15 cellular contexts compared by ENCODE assay signal in genomic region chr12:97940105-97940504, GRCh38.
DNase-seq lines count a peak whose midpoint lies in the region; ATAC-seq, FAIRE-seq and TF ChIP-seq lines count a peak whose summit lies in the region.
"Had no signal": no experiment of that assay in that cellular context is flagged by ENCODE, and none has a peak within 500 bp of the region (broad histone marks: within the 10 kb centered on the region; RNA-seq: fewer than 3 reads in every experiment).

No MANE protein-coding gene starts in this region.

- no peak overlapping the region for H3K23ac ChIP-seq in IMR-90 (ENCODE audit: low read depth, low read length)

- DNase-seq in Calu3 (no peak), IMR-90 (no peak), type B pancreatic cell (ENCODE audit: extremely low spot score, unreplicated experiment) (no peak), amygdala (lab: John Stamatoyannopoulos, UW) (no peak), pancreas (no peak)
- DNase-seq: AML-193; CD8-positive, alpha-beta memory T cell; DMS 273 treated with DMSO at 0.1 percent for 48 hours; GOT3 had no signal

- H2BK15ac ChIP-seq in IMR-90 (ENCODE audit: low read depth, low read length), result no peak overlapping the region

- H3K4ac ChIP-seq in IMR-90 (ENCODE audit: low read depth, low read length), result no peak overlapping the region

- H3K4me3 Mint-ChIP-seq in Calu3 (ENCODE audit: low read depth, unreplicated experiment), result no peak overlapping the region
- no peak overlapping the region for H3K4me3 Mint-ChIP-seq in type B pancreatic cell
- H3K4me3 Mint-ChIP-seq: CD8-positive, alpha-beta memory T cell had no signal

- no peak overlapping the region for H4K5ac ChIP-seq in IMR-90 (ENCODE audit: low read depth, low read length)

- no peak for TF ChIP-seq POLR2A in IMR-90 (IDR thresholded peaks at IDR 0.05; ENCODE audit: low read depth, low read length)
- TF ChIP-seq POLR2A in gastroesophageal sphincter (IDR thresholded peaks at IDR 0.05), result no peak

- no peak overlapping the region for H4K91ac ChIP-seq in IMR-90 (ENCODE audit: insufficient read depth, low read depth, low read length)

- H3K4me1 ChIP-seq in IMR-90 (ENCODE audit: control insufficient read depth, insufficient read depth, low read length), result no peaks in the 10 kb centered on the region
- peaks cover 3 to 36% (median 7%) of the 10 kb centered on the region in 3 donors for H3K4me1 ChIP-seq in gastroesophageal sphincter
- peaks cover 27% of the 10 kb centered on the region for H3K4me1 ChIP-seq in skeletal muscle satellite cell (ENCODE audit: control insufficient read depth, insufficient read depth, low read length)
- H3K4me1 ChIP-seq in pancreas, result no peaks in the 10 kb centered on the region
- H3K4me1 ChIP-seq: BLaER1, HAP-1 had no signal

- H3K27me3 Mint-ChIP-seq in Calu3 (ENCODE audit: unreplicated experiment) (no peaks in the 10 kb centered on the region), type B pancreatic cell (peaks cover 7% of the 10 kb centered on the region)

- H2AFZ ChIP-seq in IMR-90 (replicated peaks; ENCODE audit: low read length, poor library complexity), result no peak overlapping the region

- no peaks in the 10 kb centered on the region for H4K20me1 ChIP-seq in IMR-90 (ENCODE audit: insufficient read depth, low read length)
- H4K20me1 ChIP-seq: BLaER1 had no signal

- H3K36me3 Mint-ChIP-seq in Calu3 (ENCODE audit: insufficient read depth, unreplicated experiment), result peaks cover 13% of the 10 kb centered on the region
- no peaks in the 10 kb centered on the region for H3K36me3 Mint-ChIP-seq in type B pancreatic cell
- H3K36me3 Mint-ChIP-seq: CD8-positive, alpha-beta memory T cell had no signal

- H3K36me3 ChIP-seq in IMR-90 (ENCODE audit: control insufficient read depth, insufficient read depth, low read length) (no peaks in the 10 kb centered on the region), gastroesophageal sphincter (no peaks in the 10 kb centered on the region), skeletal muscle satellite cell (ENCODE audit: insufficient read depth, low read length) (no peaks in the 10 kb centered on the region), pancreas (no peaks in the 10 kb centered on the region)
- H3K36me3 ChIP-seq: BLaER1, HAP-1 had no signal

- no peaks in the 10 kb centered on the region for H3K9me1 ChIP-seq in IMR-90 (ENCODE audit: insufficient read depth, low read length)

- peaks cover 6% of the 10 kb centered on the region for H3K9me3 ChIP-seq in IMR-90 (ENCODE audit: control insufficient read depth, insufficient read depth, low read length)
- H3K9me3 ChIP-seq in gastroesophageal sphincter, result no peaks in the 10 kb centered on the region
- no peaks in the 10 kb centered on the region for H3K9me3 ChIP-seq in skeletal muscle satellite cell (replicated peaks; ENCODE audit: low read length)
- no peaks in the 10 kb centered on the region for H3K9me3 ChIP-seq in pancreas
- H3K9me3 ChIP-seq: BLaER1, HAP-1 had no signal

- no peak for TF ChIP-seq RAD21 in IMR-90 (IDR thresholded peaks at IDR 0.05; ENCODE audit: low read length)

- H2BK5ac ChIP-seq in IMR-90 (ENCODE audit: low read depth, low read length, poor library complexity, severe bottlenecking), result no peak overlapping the region

- WGBS in IMR-90 (ENCODE audit: extremely low coverage in 2 of 2, insufficient read length in 1 of 2), 2 experiments, result no CpG with 5 or more reads among the region's 1 CpG
- WGBS in gastroesophageal sphincter (ENCODE audit: low coverage in 1 of 2), 2 donors, result 20 to 33% methylated on average over 1 of the region's 1 CpG
- WGBS in pancreas, 2 donors, result 62 to 64% methylated on average over 1 of the region's 1 CpG

- dilution Hi-C loops in IMR-90 (cut with HindIII; ENCODE audit: low sequenced_read_pairs, unreplicated experiment), result no loop called here

- FAIRE-seq in pancreas (lab: Jason Lieb, UNC), result no peak
- FAIRE-seq: GM18507, K562 had no signal

- H3K9ac ChIP-seq in IMR-90 (ENCODE audit: low read depth, low read length) (no peak overlapping the region), skeletal muscle satellite cell (ENCODE audit: low read depth, low read length) (peak overlapping the region; percentile 2)
- H3K9ac ChIP-seq: BLaER1 had no signal

- H3K56ac ChIP-seq in IMR-90 (ENCODE audit: extremely low read depth, insufficient read depth, low read length), result no peak overlapping the region

- CTCF ChIA-PET in Calu3 (lab: Charles Lee), result interaction anchor here (0.7 kb wide), 1 partner anchor 340 kb away, joined by 8 read pairs; no protein-coding TSS in a partner anchor
- CTCF ChIA-PET in IMR-90 (lab: Yijun Ruan, JAX), result no interaction called here

- no peak overlapping the region for H2BK20ac ChIP-seq in IMR-90 (ENCODE audit: low read depth, low read length)

- intact Hi-C loops in Calu3 (cut with micrococcal nuclease; ENCODE audit: unreplicated experiment) (loop anchor here (2.0 to 5.0 kb wide), 3 partner anchors 103 to 371 kb away; no protein-coding TSS in a partner anchor), IMR-90 (cut with micrococcal nuclease) (no loop called here), pancreas (cut with DNase I) (no loop called here)

- peaks cover 5% of the 10 kb centered on the region for H3K9me3 Mint-ChIP-seq in Calu3 (ENCODE audit: low read depth, unreplicated experiment)
- no peaks in the 10 kb centered on the region for H3K9me3 Mint-ChIP-seq in type B pancreatic cell

- no peak overlapping the region for H3K14ac ChIP-seq in IMR-90 (replicated peaks; ENCODE audit: low read depth, low read length)

- H3K27ac ChIP-seq in IMR-90 (ENCODE audit: insufficient read depth, low read length), result no peak overlapping the region
- peak overlapping the region in 3 of 4 donors; percentile 61 to 68 (median 64) for H3K27ac ChIP-seq in gastroesophageal sphincter
- no peak overlapping the region for H3K27ac ChIP-seq in pancreas
- H3K27ac ChIP-seq: BLaER1 had no signal

- H2BK120ac ChIP-seq in IMR-90 (ENCODE audit: low read depth, low read length), result no peak overlapping the region

- ATAC-seq in IMR-90 (ENCODE audit: low read depth), result no peak
- ATAC-seq in gastroesophageal sphincter, result no peak
- no peak for ATAC-seq in pancreas
- ATAC-seq: K562 had no signal

- no peak overlapping the region for H2AK5ac ChIP-seq in IMR-90 (ENCODE audit: low read depth, low read length)

- TF ChIP-seq CTCF in Calu3 (IDR thresholded peaks at IDR 0.05; ENCODE audit: unreplicated experiment) (no peak), IMR-90 (conservative IDR thresholded peaks at IDR 0.05; ENCODE audit: low read depth, low read length) (no peak), gastroesophageal sphincter (IDR thresholded peaks at IDR 0.05) (no peak), type B pancreatic cell (conservative IDR thresholded peaks at IDR 0.05) (no peak), pancreas (IDR thresholded peaks at IDR 0.05) (no peak)

- in situ Hi-C loops in IMR-90 (cut with MboI; ENCODE audit: low sequenced_read_pairs), result no loop called here

- H3K4me3 ChIP-seq in IMR-90 (ENCODE audit: insufficient read depth, low read depth, low read length) (no peak overlapping the region), gastroesophageal sphincter (no peak overlapping the region), skeletal muscle satellite cell (ENCODE audit: low read length) (no peak overlapping the region), pancreas (no peak overlapping the region)
- H3K4me3 ChIP-seq: BLaER1, HAP-1, K562 had no signal

- H3K4me2 ChIP-seq in IMR-90 (ENCODE audit: low read depth, low read length) (no peak overlapping the region), skeletal muscle satellite cell (ENCODE audit: low read length) (no peak overlapping the region)
- H3K4me2 ChIP-seq: BLaER1 had no signal

- no peak for TF ChIP-seq EP300 in gastroesophageal sphincter (IDR thresholded peaks at IDR 0.05)

- BruUV-seq in Calu3 (replicated peaks; lab: Mats Ljungman, UMichigan) (no TSS peak), IMR-90 (replicated peaks; lab: Mats Ljungman, UMichigan) (no TSS peak)

- H3K4me1 Mint-ChIP-seq in Calu3 (ENCODE audit: low read depth, unreplicated experiment) (peaks cover 86% of the 10 kb centered on the region), type B pancreatic cell (ENCODE audit: unreplicated experiment) (peaks cover 14% of the 10 kb centered on the region)
- H3K4me1 Mint-ChIP-seq: CD8-positive, alpha-beta memory T cell had no signal

- H2AK9ac ChIP-seq in IMR-90 (replicated peaks; ENCODE audit: low read depth, low read length, poor library complexity), result no peak overlapping the region

- no peak overlapping the region for H4K8ac ChIP-seq in IMR-90 (ENCODE audit: low read depth in 2 of 2, low read length in 2 of 2)

- POLR2A ChIA-PET in IMR-90 (lab: Charles Lee; ENCODE audit: unreplicated experiment), result no interaction called here

- peak overlapping the region; percentile 71 for H3K27ac Mint-ChIP-seq in Calu3 (ENCODE audit: unreplicated experiment)
- H3K27ac Mint-ChIP-seq in type B pancreatic cell, result no peak overlapping the region

- H3K27me3 ChIP-seq in IMR-90 (ENCODE audit: control insufficient read depth, insufficient read depth, low read length), result no peaks in the 10 kb centered on the region
- no peaks in the 10 kb centered on the region for H3K27me3 ChIP-seq in gastroesophageal sphincter
- H3K27me3 ChIP-seq in skeletal muscle satellite cell (ENCODE audit: control insufficient read depth, insufficient read depth, low read length), result no peaks in the 10 kb centered on the region
- no peaks in the 10 kb centered on the region for H3K27me3 ChIP-seq in pancreas
- H3K27me3 ChIP-seq: BLaER1 had no signal

- H3K79me1 ChIP-seq in IMR-90 (ENCODE audit: low read depth in 1 of 2, low read length in 2 of 2), result no peaks in the 10 kb centered on the region

- no peak overlapping the region for H3K18ac ChIP-seq in IMR-90 (ENCODE audit: low read depth, low read length)

TF ChIP-seq in IMR-90, 13 proteins besides CTCF, POLR2A, EP300 and RAD21:
- TF ChIP-seq MAFK (IDR thresholded peaks at IDR 0.05; ENCODE audit: low read depth, low read length), result peak; percentile 26
- no peak for TF ChIP-seq NFE2L2 (IDR thresholded peaks at IDR 0.05; ENCODE audit: low read depth, low read length)

Comparison
In these comparisons a context has a peak if more than half of its experiments do, and no peak if none do; other contexts are left out.
1. H3K27ac ChIP-seq: peak in gastroesophageal sphincter (3 of 4); none in IMR-90 (single experiment) and pancreas (0 of 4).